ENCODE assay signal across 12 cellular contexts in genomic region chrX:1322393-1322792, GRCh38. TPM values are rescaled to one million over a fixed set of nuclear protein-coding genes. Genes with fewer than 3 reads are reported as not detected.
DNase-seq lines count a peak whose midpoint lies in the region; ATAC-seq lines count a peak whose summit lies in the region.
"Had no signal": no experiment of that assay in that cellular context is flagged by ENCODE, and none has a peak within 500 bp of the region (broad histone marks: within the 10 kb centered on the region; RNA-seq: fewer than 3 reads in every experiment).

No MANE protein-coding gene starts in this region.

- H3K9me3 ChIP-seq in right cardiac atrium (ENCODE audit: control insufficient read depth, low read length) = no peaks in the 10 kb centered on the region

- H3K27me3 Mint-ChIP-seq in activated T-helper 17 cell treated with anti-CD3 and anti-CD28 coated beads, Interleukin-2, amount 50 U/mL, for 72 hours = peaks cover 10% of the 10 kb centered on the region

- H3K4me3 Mint-ChIP-seq in activated T-helper 17 cell treated with anti-CD3 and anti-CD28 coated beads, Interleukin-2, amount 50 U/mL, for 72 hours = peak overlapping the region; percentile 37

- DNase-seq in Right ventricle myocardium superior = peak; percentile 15
- DNase-seq in right cardiac atrium = no peak
- peak; percentile 63 for DNase-seq in NOMO-1 treated with DMSO at 0.1 percent for 48 hours (lab: John Stamatoyannopoulos, UW; ENCODE audit: unreplicated experiment)
- DNase-seq in stimulated activated naive CD8-positive, alpha-beta T cell treated with anti-CD3 and anti-CD28 coated beads, Interleukin-15, Interleukin-2, amounts not matched to agents 100 U/mL and 50 U/mL, for 24 hours = peak; percentile 59
- DNase-seq in activated gamma-delta T cell treated with Interleukin-2 at 50 U/mL for 16 hours = no peak
- no peak for DNase-seq in OCI-M2 (lab: John Stamatoyannopoulos, UW; ENCODE audit: unreplicated experiment)
- DNase-seq: NCI-H1417 treated with DMSO at 0.1 percent for 48 hours, WERI-Rb-1 had no signal

- no peaks in the 10 kb centered on the region for H3K9me3 Mint-ChIP-seq in activated T-helper 17 cell treated with anti-CD3 and anti-CD28 coated beads, Interleukin-2, amount 50 U/mL, for 72 hours

- no peak overlapping the region for H3K4me3 ChIP-seq in right cardiac atrium (ENCODE audit: low read length)

- H3K27me3 ChIP-seq in right cardiac atrium (ENCODE audit: control insufficient read depth, insufficient read depth) = no peaks in the 10 kb centered on the region

- intact Hi-C loops in Right ventricle myocardium superior (cut with DNase I) = no loop called here
- intact Hi-C loops in right cardiac atrium (cut with DNase I) = no loop called here

- H3K27ac ChIP-seq in right cardiac atrium (ENCODE audit: low read length) = no peak overlapping the region
- H3K27ac ChIP-seq: WERI-Rb-1 had no signal

- H3K4me1 Mint-ChIP-seq in activated T-helper 17 cell treated with anti-CD3 and anti-CD28 coated beads, Interleukin-2, amount 50 U/mL, for 72 hours = peaks cover 5% of the 10 kb centered on the region

- H3K27ac Mint-ChIP-seq in activated T-helper 17 cell treated with anti-CD3 and anti-CD28 coated beads, Interleukin-2, amount 50 U/mL, for 72 hours = peak overlapping the region; percentile 69
- H3K27ac Mint-ChIP-seq: progenitor cell of endocrine pancreas had no signal

- ATAC-seq in Right ventricle myocardium superior (ENCODE audit: poor library complexity) = no peak
- no peak for ATAC-seq in right cardiac atrium
- ATAC-seq in activated T-helper 17 cell treated with anti-CD3 and anti-CD28 coated beads, Interleukin-2, amount 50 U/mL, for 72 hours (replicated peaks) = peak; percentile 81
- peak; percentile 84 for ATAC-seq in stimulated activated naive CD8-positive, alpha-beta T cell treated with anti-CD3 and anti-CD28 coated beads, Interleukin-15, Interleukin-2, amounts not matched to agents 100 U/mL and 50 U/mL, for 24 hours
- ATAC-seq in GM18867 (IDR thresholded peaks at IDR 0.05; ENCODE audit: unreplicated experiment) = no peak

- H3K36me3 Mint-ChIP-seq in activated T-helper 17 cell treated with anti-CD3 and anti-CD28 coated beads, Interleukin-2, amount 50 U/mL, for 72 hours (ENCODE audit: low read depth) = no peaks in the 10 kb centered on the region

- WGBS in right cardiac atrium = 82% methylated on average over 9 of the region's 9 CpGs

- H3K4me1 ChIP-seq in right cardiac atrium (ENCODE audit: control insufficient read depth, insufficient read depth, low read length) = no peaks in the 10 kb centered on the region

RNA-seq across cellular contexts. Expression of gene IL3RA, which starts 14.2 kb away (rescaled TPM):
- total RNA-seq in Right ventricle myocardium superior = 6.4 TPM
- total RNA-seq in right cardiac atrium = 1 to 10 TPM; 2.6 to 4.4 (median 3.1) TPM
- polyA plus RNA-seq in right cardiac atrium = 8.7 TPM
- total RNA-seq in activated T-helper 17 cell treated with anti-CD3 and anti-CD28 coated beads, Interleukin-2, amount 50 U/mL, for 72 hours = 1 to 10 TPM in 1 of 2 donors, under 1 TPM in 1; 0.52 to 1.2 TPM
- total RNA-seq: OCI-LY7, progenitor cell of endocrine pancreas had no signal

RNA-seq across cellular contexts. Expression of gene CSF2RA, which starts 53.8 kb away (rescaled TPM):
- 2.9 TPM for total RNA-seq in Right ventricle myocardium superior
- total RNA-seq in right cardiac atrium = 1 to 10 TPM; 3.0 to 5.3 (median 4.4) TPM
- 1.3 TPM for polyA plus RNA-seq in right cardiac atrium
- under 1 TPM; 0.13 to 0.34 TPM for total RNA-seq in activated T-helper 17 cell treated with anti-CD3 and anti-CD28 coated beads, Interleukin-2, amount 50 U/mL, for 72 hours
- total RNA-seq: OCI-LY7 had no signal

Comparison
In these comparisons a context has a peak if more than half of its experiments do, and no peak if none do; other contexts are left out.
1. DNase-seq: peak in Right ventricle myocardium superior (single experiment), NOMO-1 treated with DMSO at 0.1 percent for 48 hours (single experiment) and stimulated activated naive CD8-positive, alpha-beta T cell treated with anti-CD3 and anti-CD28 coated beads, Interleukin-15, Interleukin-2, amounts not matched to agents 100 U/mL and 50 U/mL, for 24 hours (single experiment); none in right cardiac atrium (0 of 3), activated gamma-delta T cell treated with Interleukin-2 at 50 U/mL for 16 hours (single experiment) and OCI-M2 (single experiment).
2. ATAC-seq: peak in activated T-helper 17 cell treated with anti-CD3 and anti-CD28 coated beads, Interleukin-2, amount 50 U/mL, for 72 hours (single experiment) and stimulated activated naive CD8-positive, alpha-beta T cell treated with anti-CD3 and anti-CD28 coated beads, Interleukin-15, Interleukin-2, amounts not matched to agents 100 U/mL and 50 U/mL, for 24 hours (single experiment); none in Right ventricle myocardium superior (single experiment), right cardiac atrium (0 of 2) and GM18867 (single experiment).